Comparison of ENCODE assay signal across 11 cellular contexts in genomic region chr17:68981288-68981687, GRCh38. TPM values are rescaled to one million over a fixed set of nuclear protein-coding genes. Genes with fewer than 3 reads are reported as not detected.
DNase-seq lines count a peak whose midpoint lies in the region; FAIRE-seq and TF ChIP-seq lines count a peak whose summit lies in the region.
"Had no signal": no experiment of that assay in that cellular context is flagged by ENCODE, and none has a peak within 500 bp of the region (broad histone marks: within the 10 kb centered on the region; RNA-seq: fewer than 3 reads in every experiment).

No MANE protein-coding gene starts in this region.

- no peak overlapping the region for H3K27ac ChIP-seq in HEK293 (ENCODE audit: extremely low read depth, low read depth, low read length)
- peak overlapping the region in 1 of 5 donors; percentile 40 for H3K27ac ChIP-seq in adrenal gland
- peak overlapping the region; percentile 3 to 10 for H3K27ac ChIP-seq in liver (ENCODE audit: low read depth in 1 of 2, low read length in 2 of 2)
- no peak overlapping the region for H3K27ac ChIP-seq in endodermal cell (ENCODE audit: low read depth, low read length)
- H3K27ac ChIP-seq: VCaP had no signal

- H3K36me3 ChIP-seq in HEK293 (ENCODE audit: control insufficient read depth in 2 of 2, insufficient read depth in 1 of 2, low read length in 2 of 2) (no peaks in the 10 kb centered on the region), adrenal gland (replicated peaks in 1 of 2) (no peaks in the 10 kb centered on the region), liver (ENCODE audit: control insufficient read depth in 4 of 4, insufficient read depth in 3 of 4, low read depth in 1 of 4, low read length in 3 of 4) (peaks cover 3 to 14% (median 10%) of the 10 kb centered on the region in 4 donors), endodermal cell (ENCODE audit: control insufficient read depth, insufficient read depth, low read length) (no peaks in the 10 kb centered on the region)

- DNase-seq in AG20443 (ENCODE audit: low spot score) (peak; percentile 75), adrenal gland (peak; percentile 39 to 88 (median 71)), DMS79 treated with DMSO at 0.1 percent for 48 hours (lab: John Stamatoyannopoulos, UW) (no peak), GM12891 (ENCODE audit: insufficient read length, low spot score) (no peak), NCI-H345 (lab: John Stamatoyannopoulos, UW) (no peak), endodermal cell (no peak)

- POLR2A ChIA-PET in HEK293 (lab: Yijun Ruan, JAX): no interaction called here

- no peak overlapping the region for H3K4me3 ChIP-seq in HEK293 (ENCODE audit: low read depth, low read length)
- H3K4me3 ChIP-seq in adrenal gland: no peak overlapping the region
- no peak overlapping the region for H3K4me3 ChIP-seq in liver (ENCODE audit: low read depth in 1 of 3, low read length in 3 of 3)
- no peak overlapping the region for H3K4me3 ChIP-seq in endodermal cell (ENCODE audit: low read length)

- H3K27me3 ChIP-seq in adrenal gland (no peaks in the 10 kb centered on the region), liver (ENCODE audit: control insufficient read depth in 4 of 4, insufficient read depth in 4 of 4, low read length in 3 of 4) (no peaks in the 10 kb centered on the region), endodermal cell (ENCODE audit: control insufficient read depth, insufficient read depth, low read length, poor library complexity, severe bottlenecking) (no peaks in the 10 kb centered on the region)

- TF ChIP-seq CTCF in HEK293 (tag by site-specific recombination; IDR thresholded peaks at IDR 0.05): no peak
- no peak for TF ChIP-seq CTCF in adrenal gland (IDR thresholded peaks at IDR 0.05)
- TF ChIP-seq CTCF in liver (IDR thresholded peaks at IDR 0.05; ENCODE audit: low read depth, low read length, missing input control): no peak
- TF ChIP-seq CTCF in endodermal cell (conservative IDR thresholded peaks at IDR 0.05): no peak

- H3K9me3 ChIP-seq in HEK293 (ENCODE audit: control insufficient read depth, insufficient read depth, low read depth, low read length) (no peaks in the 10 kb centered on the region), adrenal gland (replicated peaks in 1 of 3) (no peaks in the 10 kb centered on the region), liver (ENCODE audit: control insufficient read depth in 4 of 4, low read length in 3 of 4) (no peaks in the 10 kb centered on the region), endodermal cell (ENCODE audit: control insufficient read depth, low read length) (no peaks in the 10 kb centered on the region)

- no peak for FAIRE-seq in GM12891 (lab: Jason Lieb, UNC)
- FAIRE-seq: endometrium, G401.6 had no signal

- no peak overlapping the region for H3K27ac Mint-ChIP-seq in endodermal cell

- intact Hi-C loops in adrenal gland (cut with DNase I): no loop called here

- H3K4me3 Mint-ChIP-seq in endodermal cell: no peak overlapping the region

- H3K9me3 Mint-ChIP-seq in endodermal cell: peaks cover 2% of the 10 kb centered on the region

- TF ChIP-seq POLR2A in adrenal gland (IDR thresholded peaks at IDR 0.05): no peak
- TF ChIP-seq POLR2A in GM12891 (IDR thresholded peaks at IDR 0.05; ENCODE audit: low read depth, low read length): no peak

- CTCF ChIA-PET in HEK293 (lab: Yijun Ruan, JAX): no interaction called here

- no peaks in the 10 kb centered on the region for H3K36me3 Mint-ChIP-seq in endodermal cell (ENCODE audit: low read depth)

- no peaks in the 10 kb centered on the region for H3K4me1 ChIP-seq in HEK293 (ENCODE audit: control insufficient read depth, insufficient read depth, low read length)
- no peaks in the 10 kb centered on the region for H3K4me1 ChIP-seq in adrenal gland (replicated peaks in 1 of 2)
- peaks cover 0 to 7% (median 2%) of the 10 kb centered on the region in 4 donors for H3K4me1 ChIP-seq in liver (ENCODE audit: control insufficient read depth in 4 of 4, insufficient read depth in 4 of 4, low read length in 3 of 4)
- H3K4me1 ChIP-seq in endodermal cell (ENCODE audit: control insufficient read depth, insufficient read depth, low read length): no peaks in the 10 kb centered on the region

- H3K27me3 Mint-ChIP-seq in endodermal cell (ENCODE audit: insufficient read depth): peaks cover 5% of the 10 kb centered on the region

- H3K4me1 Mint-ChIP-seq in endodermal cell: no peaks in the 10 kb centered on the region

- H3K9ac ChIP-seq in liver (ENCODE audit: low read depth in 1 of 2, low read length in 2 of 2): no peak overlapping the region
- H3K9ac ChIP-seq in endodermal cell (ENCODE audit: extremely low read depth, low read length, poor library complexity, severe bottlenecking): no peak overlapping the region

- WGBS in adrenal gland, 4 donors: 27 to 32% (median 30%) methylated on average over 2 of the region's 2 CpGs
- WGBS in liver: 11% methylated on average over 2 of the region's 2 CpGs
- 90% methylated on average over 2 of the region's 2 CpGs; no CpG with 5 or more reads in 1 of the 2 experiments for WGBS in endodermal cell (ENCODE audit: insufficient coverage in 1 of 2, insufficient read length in 1 of 2), 2 experiments

- TF ChIP-seq RAD21 in liver (IDR thresholded peaks at IDR 0.05): peak; percentile 33 to 41

TF ChIP-seq in HEK293, 187 proteins besides CTCF, POLR2A, EP300 and RAD21:
- 0 out of 2 replicates have a peak, but pooled peaks have one; percentile 12 for TF ChIP-seq FEZF1 (tag by site-specific recombination; IDR thresholded peaks at IDR 0.05)
- TF ChIP-seq, protein P1, sequence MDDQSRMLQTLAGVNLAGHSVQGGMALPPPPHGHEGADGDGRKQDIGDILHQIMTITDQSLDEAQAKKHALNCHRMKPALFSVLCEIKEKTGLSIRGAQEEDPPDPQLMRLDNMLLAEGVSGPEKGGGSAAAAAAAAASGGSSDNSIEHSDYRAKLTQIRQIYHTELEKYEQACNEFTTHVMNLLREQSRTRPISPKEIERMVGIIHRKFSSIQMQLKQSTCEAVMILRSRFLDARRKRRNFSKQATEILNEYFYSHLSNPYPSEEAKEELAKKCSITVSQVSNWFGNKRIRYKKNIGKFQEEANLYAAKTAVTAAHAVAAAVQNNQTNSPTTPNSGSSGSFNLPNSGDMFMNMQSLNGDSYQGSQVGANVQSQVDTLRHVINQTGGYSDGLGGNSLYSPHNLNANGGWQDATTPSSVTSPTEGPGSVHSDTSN (CRISPR knock-in tag; IDR thresholded peaks at IDR 0.05): no peak

TF ChIP-seq in liver, 16 proteins besides CTCF, POLR2A, EP300 and RAD21 (continues in another document):
- TF ChIP-seq EGR1 (IDR thresholded peaks at IDR 0.05; ENCODE audit: low read depth in 2 of 2) (no peak), FOXA1 (IDR thresholded peaks at IDR 0.05) (no peak), ZBTB33 (IDR thresholded peaks at IDR 0.05) (no peak), HNF4G (IDR thresholded peaks at IDR 0.05) (no peak), YY1 (IDR thresholded peaks at IDR 0.05) (no peak), HNF4A (conservative IDR thresholded peaks at IDR 0.05) (peak in 1 of 2 donors; percentile 33)

TF ChIP-seq in GM12891, 5 proteins besides CTCF, POLR2A, EP300 and RAD21:
- TF ChIP-seq SPI1 (IDR thresholded peaks at IDR 0.05; ENCODE audit: low read depth, low read length): no peak
- TF ChIP-seq POLR2AphosphoS5 (IDR thresholded peaks at IDR 0.05; ENCODE audit: low read depth, low read length): no peak
- TF ChIP-seq POU2F2 (IDR thresholded peaks at IDR 0.05; ENCODE audit: low read depth, low read length): no peak
- no peak for TF ChIP-seq TAF1 (IDR thresholded peaks at IDR 0.05; ENCODE audit: low read depth, low read length)
- no peak for TF ChIP-seq PAX5 (IDR thresholded peaks at IDR 0.05; ENCODE audit: insufficient read depth, low read length, severe bottlenecking)

RNA-seq across cellular contexts. Expression of gene ABCA8, which starts 26.1 kb away (rescaled TPM):
- 100 to 1,000 TPM in 7 of 8 donors, 10 to 100 TPM in 1; 81.8 to 247 (median 152) TPM for total RNA-seq in adrenal gland
- polyA plus RNA-seq in adrenal gland: 10 to 100 TPM; 21.2 to 47.4 (median 37.0) TPM
- total RNA-seq in liver: 10 to 100 TPM; 11.4 to 72.2 TPM
- 10 to 100 TPM in 1 of 2 donors, 1 to 10 TPM in 1; 9.3 to 16.5 TPM for polyA plus RNA-seq in liver
- not detected for polyA plus RNA-seq in GM12891 (2012; ENCODE audit: low read depth, missing spikeins)
- not detected for total RNA-seq in endodermal cell
- polyA plus RNA-seq in endodermal cell (2013, experiment 1 of 2): 2.5 TPM
- 3.1 TPM for polyA plus RNA-seq in endodermal cell (2013, experiment 2 of 2)

Comparison
In these comparisons a context has a peak if more than half of its experiments do, and no peak if none do; other contexts are left out.
1. DNase-seq: peak in AG20443 (single experiment) and adrenal gland (7 of 7); none in DMS79 treated with DMSO at 0.1 percent for 48 hours (single experiment), GM12891 (single experiment), NCI-H345 (single experiment) and endodermal cell (single experiment).
2. H3K27ac ChIP-seq: peak in liver (2 of 2); none in HEK293 (single experiment) and endodermal cell (single experiment).
3. RNA of gene ABCA8, which starts 26.1 kb away (total RNA-seq): 81.8 to 247 TPM in adrenal gland and 11.4 to 72.2 TPM in liver; not detected in endodermal cell; every median in the first group is over 10 times any median in the second.